8 cellular contexts compared by ENCODE assay signal in genomic region chr11:67583319-67584204, GRCh38. TPM values are rescaled to one million over a fixed set of nuclear protein-coding genes. Genes with fewer than 3 reads are reported as not detected.
DNase-seq lines count a peak whose midpoint lies in the region; ATAC-seq and TF ChIP-seq lines count a peak whose summit lies in the region.

GSTP1 (plus strand) TSS chr11:67583812; CDS start chr11:67583844, 32 bp downstream.

- peaks cover 5% of the 10 kb centered on the region for H3K9me3 Mint-ChIP-seq in activated CD4-positive, alpha-beta T cell treated with anti-CD3 and anti-CD28 coated beads, Interleukin-2, amount 10 ng/mL, durations not matched to agents 7 days and 5 days
- H3K9me3 Mint-ChIP-seq in dendritic cell treated with granulocyte-macrophage colony-stimulating factor and Interleukin-4, amounts not matched to agents 40 ng/mL and 50 ng/mL, for 4 days = no peaks in the 10 kb centered on the region

- H3K4me3 Mint-ChIP-seq in activated CD4-positive, alpha-beta T cell treated with anti-CD3 and anti-CD28 coated beads, Interleukin-2, amount 10 ng/mL, durations not matched to agents 7 days and 5 days = peak within 1 kb of the TSS; percentile 85
- H3K4me3 Mint-ChIP-seq in dendritic cell treated with granulocyte-macrophage colony-stimulating factor and Interleukin-4, amounts not matched to agents 40 ng/mL and 50 ng/mL, for 4 days = peak within 1 kb of the TSS; percentile 90

- peaks cover 0 to 6% of the 10 kb centered on the region in 2 donors for H3K27me3 ChIP-seq in left lung

- peak within 1 kb of the TSS; percentile 93 to 95 for H3K27ac ChIP-seq in left lung

- intact Hi-C loops in dendritic cell treated with granulocyte-macrophage colony-stimulating factor and Interleukin-4, amounts not matched to agents 40 ng/mL and 50 ng/mL, for 4 days (cut with micrococcal nuclease) = loop anchor here (5.0 to 10.0 kb wide), 2 partner anchors 34 to 229 kb away; partner anchors contain the start of gene POLD4
- intact Hi-C loops in left lung (cut with DNase I) = no loop called here

- DNase-seq in NCI-H1694 (lab: John Stamatoyannopoulos, UW) (peak; percentile 5), NCI-H1694 treated with DMSO at 0.1 percent for 48 hours (lab: John Stamatoyannopoulos, UW) (no peak), NCI-H446 (lab: John Stamatoyannopoulos, UW) (peak; percentile 73 to 94), left lung (peak; percentile 92 to 96)
- DNase-seq in activated CD4-positive, alpha-beta T cell treated with anti-CD3 and anti-CD28 coated beads, Interleukin-2, amount 10 ng/mL, durations not matched to agents 7 days and 5 days = peak; percentile 76
- DNase-seq in stimulated activated CD4-positive, alpha-beta T cell treated with anti-CD3 and anti-CD28 coated beads, Interleukin-4, amount 100 ng/mL, for 1 hour = peak; percentile 86

- no peaks in the 10 kb centered on the region for H3K9me3 ChIP-seq in left lung

- peak within 1 kb of the TSS; percentile 84 for H3K27ac Mint-ChIP-seq in activated CD4-positive, alpha-beta T cell treated with anti-CD3 and anti-CD28 coated beads, Interleukin-2, amount 10 ng/mL, durations not matched to agents 7 days and 5 days
- peak within 1 kb of the TSS; percentile 95 for H3K27ac Mint-ChIP-seq in dendritic cell treated with granulocyte-macrophage colony-stimulating factor and Interleukin-4, amounts not matched to agents 40 ng/mL and 50 ng/mL, for 4 days

- H3K36me3 ChIP-seq in left lung = peaks cover 0 to 40% of the 10 kb centered on the region in 2 donors

- peak within 1 kb of the TSS; percentile 86 to 95 for H3K4me3 ChIP-seq in left lung

- H3K4me1 ChIP-seq in left lung = peaks cover 12 to 63% of the 10 kb centered on the region in 2 donors

- peaks cover 33% of the 10 kb centered on the region for H3K36me3 Mint-ChIP-seq in activated CD4-positive, alpha-beta T cell treated with anti-CD3 and anti-CD28 coated beads, Interleukin-2, amount 10 ng/mL, durations not matched to agents 7 days and 5 days (ENCODE audit: low read depth)
- peaks cover 51% of the 10 kb centered on the region for H3K36me3 Mint-ChIP-seq in dendritic cell treated with granulocyte-macrophage colony-stimulating factor and Interleukin-4, amounts not matched to agents 40 ng/mL and 50 ng/mL, for 4 days (ENCODE audit: low read depth)

- H3K4me1 Mint-ChIP-seq in activated CD4-positive, alpha-beta T cell treated with anti-CD3 and anti-CD28 coated beads, Interleukin-2, amount 10 ng/mL, durations not matched to agents 7 days and 5 days = peaks cover 61% of the 10 kb centered on the region
- peaks cover 84% of the 10 kb centered on the region for H3K4me1 Mint-ChIP-seq in dendritic cell treated with granulocyte-macrophage colony-stimulating factor and Interleukin-4, amounts not matched to agents 40 ng/mL and 50 ng/mL, for 4 days (ENCODE audit: low read depth)

- CTCF ChIA-PET in activated CD4-positive, alpha-beta T cell treated with anti-CD3 and anti-CD28 coated beads, Interleukin-2, amount 10 ng/mL, durations not matched to agents 7 days and 5 days (lab: Charles Lee) = interaction anchor here (0.7 to 1.5 kb wide), 6 partner anchors 9 to 42 kb away, joined by 3 to 8 read pairs (median 3); no protein-coding TSS in a partner anchor

- peaks cover 25% of the 10 kb centered on the region for H3K27me3 Mint-ChIP-seq in activated CD4-positive, alpha-beta T cell treated with anti-CD3 and anti-CD28 coated beads, Interleukin-2, amount 10 ng/mL, durations not matched to agents 7 days and 5 days
- H3K27me3 Mint-ChIP-seq in dendritic cell treated with granulocyte-macrophage colony-stimulating factor and Interleukin-4, amounts not matched to agents 40 ng/mL and 50 ng/mL, for 4 days = peaks cover 9% of the 10 kb centered on the region

- TF ChIP-seq CTCF in left lung (IDR thresholded peaks at IDR 0.05) = peak; percentile 84 to 90

- ATAC-seq in HG02840 (IDR thresholded peaks at IDR 0.05; ENCODE audit: low FRiP score, unreplicated experiment) (peak; percentile 57), left lung (peak; percentile 90)

- POLR2A ChIA-PET in activated CD4-positive, alpha-beta T cell treated with anti-CD3 and anti-CD28 coated beads, Interleukin-2, amount 10 ng/mL, durations not matched to agents 7 days and 5 days (lab: Charles Lee) = interaction anchor here (1.0 kb wide), 1 partner anchor 63 kb away, joined by 3 read pairs; no protein-coding TSS in a partner anchor

RNA-seq across cellular contexts. Expression of gene GSTP1, which starts in this region (rescaled TPM):
- 100 to 1,000 TPM; 194 to 209 TPM for total RNA-seq in activated CD4-positive, alpha-beta T cell treated with anti-CD3 and anti-CD28 coated beads, Interleukin-2, amount 10 ng/mL, durations not matched to agents 7 days and 5 days
- total RNA-seq in left lung = 1,000 to 10,000 TPM in 1 of 2 donors, 100 to 1,000 TPM in 1; 790 to 1,058 TPM
